Comparison of ENCODE assay signal across 8 cellular contexts in genomic region chr6:137223370-137224131, GRCh38. TPM values are rescaled to one million over a fixed set of nuclear protein-coding genes. Genes with fewer than 3 reads are reported as not detected.
DNase-seq lines count a peak whose midpoint lies in the region; ATAC-seq and TF ChIP-seq lines count a peak whose summit lies in the region.

No MANE protein-coding gene starts in this region.

- H3K4me3 ChIP-seq in WERI-Rb-1 (ENCODE audit: low read depth, low read length), result no peak overlapping the region

- peaks cover 46% of the 10 kb centered on the region for H3K4me1 Mint-ChIP-seq in central memory CD8-positive, alpha-beta T cell
- H3K4me1 Mint-ChIP-seq in naive B cell, result peaks cover 50 to 77% (median 59%) of the 10 kb centered on the region in 3 donors

- H3K27me3 ChIP-seq in WERI-Rb-1 (ENCODE audit: insufficient read depth, low read depth, severe bottlenecking), result no peaks in the 10 kb centered on the region

- peaks cover 4% of the 10 kb centered on the region; the same call in 1 of the 2 replicates for H3K36me3 ChIP-seq in WERI-Rb-1

- DNase-seq in DMS53 treated with DMSO at 0.1 percent for 48 hours (lab: John Stamatoyannopoulos, UW; ENCODE audit: unreplicated experiment) (peak; percentile 66), NCI-H446 treated with DMSO at 0.1 percent for 48 hours (lab: John Stamatoyannopoulos, UW) (peak; percentile 45), naive B cell (peak; percentile 25), WERI-Rb-1 (no peak), activated gamma-delta T cell treated with Interleukin-2 at 50 U/mL for 16 hours (no peak), ACHN (no peak)
- no peak for DNase-seq in central memory CD8-positive, alpha-beta T cell (ENCODE audit: low spot score in 2 of 2)

- no peaks in the 10 kb centered on the region for H3K27me3 Mint-ChIP-seq in central memory CD8-positive, alpha-beta T cell
- no peaks in the 10 kb centered on the region for H3K27me3 Mint-ChIP-seq in naive B cell

- ATAC-seq in central memory CD8-positive, alpha-beta T cell (replicated peaks; ENCODE audit: extremely low read depth, poor library complexity, severe bottlenecking), result no peak
- no peak for ATAC-seq in naive B cell (ENCODE audit: low read depth in 2 of 2)
- no peak for ATAC-seq in HG03139 (IDR thresholded peaks at IDR 0.05; ENCODE audit: unreplicated experiment)

- no peak overlapping the region for H3K27ac ChIP-seq in WERI-Rb-1

- peaks cover 8% of the 10 kb centered on the region for H3K36me3 Mint-ChIP-seq in central memory CD8-positive, alpha-beta T cell (ENCODE audit: insufficient read depth)
- peaks cover 0 to 5% of the 10 kb centered on the region in 2 donors for H3K36me3 Mint-ChIP-seq in naive B cell

- no peaks in the 10 kb centered on the region for H3K9me3 ChIP-seq in WERI-Rb-1 (ENCODE audit: severe bottlenecking)

- no peak for TF ChIP-seq CTCF in WERI-Rb-1 (IDR thresholded peaks at IDR 0.05; ENCODE audit: low read depth, low read length)

- in situ Hi-C loops in ACHN (cut with HindIII; ENCODE audit: low pct_ligation_motif_present, low pct_unique_long_range_greater_than_20kb, low sequenced_read_pairs), result no loop called here

- H3K27ac Mint-ChIP-seq in central memory CD8-positive, alpha-beta T cell (ENCODE audit: low read depth), result no peak overlapping the region
- peak overlapping the region in 4 of 6 donors; percentile 67 to 74 (median 74) for H3K27ac Mint-ChIP-seq in naive B cell

- H3K9me3 Mint-ChIP-seq in central memory CD8-positive, alpha-beta T cell, result no peaks in the 10 kb centered on the region
- H3K9me3 Mint-ChIP-seq in naive B cell, result no peaks in the 10 kb centered on the region

- H3K4me3 Mint-ChIP-seq in central memory CD8-positive, alpha-beta T cell, result peak overlapping the region; percentile 10
- peak overlapping the region; percentile 11 to 88 (median 53) for H3K4me3 Mint-ChIP-seq in naive B cell

RNA-seq across cellular contexts. Expression of gene IFNGR1, which starts 4.4 kb away (rescaled TPM):
- 10 to 100 TPM; 62.8 to 86.0 (median 70.8) TPM for polyA plus RNA-seq in naive B cell (ENCODE audit: low read depth in 6 of 6)

RNA-seq across cellular contexts. Expression of gene IL22RA2, which starts 50.1 kb away (rescaled TPM):
- not detected for polyA plus RNA-seq in naive B cell (ENCODE audit: low read depth in 6 of 6)

Comparison
In these comparisons a context has a peak if more than half of its experiments do, and no peak if none do; other contexts are left out.
1. DNase-seq: peak in DMS53 treated with DMSO at 0.1 percent for 48 hours (single experiment), NCI-H446 treated with DMSO at 0.1 percent for 48 hours (single experiment) and naive B cell (single experiment); none in central memory CD8-positive, alpha-beta T cell (0 of 2), WERI-Rb-1 (single experiment), activated gamma-delta T cell treated with Interleukin-2 at 50 U/mL for 16 hours (single experiment) and ACHN (single experiment).